In genomic region chr20:839626-840025, GRCh38 we compare ENCODE assay signal across 22 cellular contexts.
"Had no signal": no experiment of that assay in that cellular context is flagged by ENCODE, and none has a peak within 500 bp of the region (broad histone marks: within the 10 kb centered on the region; RNA-seq: fewer than 3 reads in every experiment).

No MANE protein-coding gene starts in this region.

- H3K27me3 Mint-ChIP-seq: activated naive CD8-positive, alpha-beta T cell; natural killer cell treated with Interleukin-12 subunit alpha and Interleukin-12 subunit beta and Interleukin-15 and Interleukin-18, amount 100 ng/mL, for 72 hours had no signal

- H3K27ac ChIP-seq: breast epithelium, coronary artery, epithelial cell of prostate, heart right ventricle, neutrophil, ovary, stomach, suprapubic skin, tibial nerve, uterus had no signal

- H3K27me3 ChIP-seq: breast epithelium, ovary, uterus had no signal

- H3K4me3 Mint-ChIP-seq: natural killer cell treated with Interleukin-12 subunit alpha and Interleukin-12 subunit beta and Interleukin-15 and Interleukin-18, amount 100 ng/mL, for 72 hours had no signal

- H3K9me3 Mint-ChIP-seq: natural killer cell treated with Interleukin-12 subunit alpha and Interleukin-12 subunit beta and Interleukin-15 and Interleukin-18, amount 100 ng/mL, for 72 hours had no signal

- H3K27ac Mint-ChIP-seq: activated naive CD8-positive, alpha-beta T cell; WTC11 had no signal

- H3K4me3 ChIP-seq: breast epithelium, coronary artery, heart right ventricle, ovary, stomach, suprapubic skin, tibial nerve, uterus had no signal

- ATAC-seq: heart right ventricle; left cardiac atrium; natural killer cell treated with Interleukin-12 subunit alpha and Interleukin-12 subunit beta and Interleukin-15 and Interleukin-18, amount 100 ng/mL, for 72 hours; right cardiac atrium; SK-N-SH treated with all-trans-retinoic acid at 6 μM for 48 hours; WTC11 had no signal

- H3K9me3 ChIP-seq: ovary, suprapubic skin, uterus had no signal

- H3K36me3 ChIP-seq: breast epithelium, heart right ventricle, neutrophil, ovary, stomach, suprapubic skin, tibial nerve, uterus had no signal

- DNase-seq: activated CD4-positive, alpha-beta T cell treated with anti-CD3 and anti-CD28 coated beads, Interleukin-2, amount 50 U/mL, for 4 hours; activated gamma-delta T cell treated with Interleukin-2 at 50 U/mL for 16 hours; amniotic stem cell; heart right ventricle; islet precursor cell; left cardiac atrium; ovary; right cardiac atrium; stimulated activated CD4-positive, alpha-beta T cell treated with anti-CD3 and anti-CD28 coated beads, Interleukin-4, amount 100 ng/mL, for 4 hours; stomach; T-helper 9 cell; uterus had no signal
